Comparison of ENCODE assay signal across 12 cellular contexts in the genomic region with DNA sequence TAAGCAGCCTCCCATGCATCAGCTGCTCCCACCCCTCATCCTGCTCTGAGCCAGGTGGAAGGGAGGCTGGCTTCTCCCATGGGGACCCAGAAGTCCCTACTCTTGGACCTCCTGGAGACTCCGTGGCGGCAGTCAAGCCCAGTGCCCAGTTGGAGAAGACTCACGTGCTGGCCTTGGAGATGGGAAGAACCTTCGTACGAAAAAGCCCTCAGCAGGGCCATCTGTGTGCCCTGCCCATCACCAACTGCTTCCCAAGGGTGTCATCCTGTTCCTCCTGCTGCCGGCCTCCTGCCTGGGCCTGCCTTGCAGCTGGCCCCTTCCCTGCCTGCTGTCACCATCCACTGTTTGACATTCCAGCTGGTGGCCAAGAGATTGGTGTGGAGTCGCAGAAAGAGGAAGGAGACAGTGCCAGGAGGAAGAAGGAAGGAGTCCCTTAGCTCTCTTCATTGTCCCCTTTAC. TPM values are rescaled to one million over a fixed set of nuclear protein-coding genes. Genes with fewer than 3 reads are reported as not detected.
DNase-seq lines count a peak whose midpoint lies in the region; TF ChIP-seq lines count a peak whose summit lies in the region.
"Had no signal": no experiment of that assay in that cellular context is flagged by ENCODE, and none has a peak within 500 bp of the region (broad histone marks: within the 10 kb centered on the region; RNA-seq: fewer than 3 reads in every experiment).

No MANE protein-coding gene starts in this region.

- H3K27ac Mint-ChIP-seq in activated naive CD4-positive, alpha-beta T cell treated with anti-CD3 and anti-CD28 coated beads, Interleukin-2, amount 50 U/mL, for 24 hours: peak overlapping the region; percentile 76

- H3K4me3 ChIP-seq in esophagus squamous epithelium: no peak overlapping the region
- no peak overlapping the region for H3K4me3 ChIP-seq in stomach

- no peaks in the 10 kb centered on the region for H3K9me3 Mint-ChIP-seq in activated naive CD4-positive, alpha-beta T cell treated with anti-CD3 and anti-CD28 coated beads, Interleukin-2, amount 50 U/mL, for 24 hours

- 0 to 50% methylated on average over 1 to 4 of the region's 7 CpGs for WGBS in esophagus squamous epithelium, 2 donors
- 69 to 92% (median 78%) methylated on average over 6 to 7 of the region's 7 CpGs for WGBS in stomach, 5 donors

- no peak for TF ChIP-seq EP300 in stomach (IDR thresholded peaks at IDR 0.05)

- peaks cover 28 to 77% (median 33%) of the 10 kb centered on the region in 3 donors for H3K36me3 ChIP-seq in esophagus squamous epithelium
- H3K36me3 ChIP-seq in stomach: peaks cover 55 to 81% (median 79%) of the 10 kb centered on the region in 4 donors

- H3K27me3 Mint-ChIP-seq in activated naive CD4-positive, alpha-beta T cell treated with anti-CD3 and anti-CD28 coated beads, Interleukin-2, amount 50 U/mL, for 24 hours: no peaks in the 10 kb centered on the region

- TF ChIP-seq POLR2A in esophagus squamous epithelium (IDR thresholded peaks at IDR 0.05): no peak
- TF ChIP-seq POLR2A in stomach (IDR thresholded peaks at IDR 0.05): no peak

- 0 out of 2 replicates have a peak overlapping the region, but pooled peaks have one; percentile 14 for H3K27ac ChIP-seq in RWPE1
- H3K27ac ChIP-seq in esophagus squamous epithelium: peak overlapping the region in 3 of 4 donors; percentile 15 to 42 (median 23)
- H3K27ac ChIP-seq in stomach: peak overlapping the region in 4 of 5 donors; percentile 15 to 91 (median 82)

- intact Hi-C loops in esophagus squamous epithelium (cut with DNase I): no loop called here
- intact Hi-C loops in stomach (cut with DNase I; ENCODE audit: low total_unique reads): no loop called here

- no peak for TF ChIP-seq CTCF in RWPE1 (conservative IDR thresholded peaks at IDR 0.05; ENCODE audit: low read depth)
- no peak for TF ChIP-seq CTCF in esophagus squamous epithelium (IDR thresholded peaks at IDR 0.05)
- TF ChIP-seq CTCF in stomach (IDR thresholded peaks at IDR 0.05): no peak

- DNase-seq in activated naive CD4-positive, alpha-beta T cell treated with anti-CD3 and anti-CD28 coated beads, Interleukin-2, amount 50 U/mL, for 16 hours: no peak
- DNase-seq in RWPE1 (ENCODE audit: low spot score) (no peak), esophagus squamous epithelium (lab: John Stamatoyannopoulos, UW) (no peak), stomach (no peak), amygdala (lab: John Stamatoyannopoulos, UW) (no peak), SW480 (ENCODE audit: low spot score) (no peak)
- DNase-seq in stimulated activated naive CD4-positive, alpha-beta T cell treated with Interleukin-2 at 50 U/mL for 16 hours (lab: John Stamatoyannopoulos, UW): no peak
- DNase-seq: cortex of kidney, midbrain, NCI-H526 treated with DMSO at 0.1 percent for 48 hours had no signal

- CTCF ChIA-PET in RWPE1 (lab: Yijun Ruan, JAX): interaction anchor here (0.6 kb wide), 2 partner anchors 410 to 434 kb away, joined by 3 to 5 read pairs; no protein-coding TSS in a partner anchor

- H3K4me1 ChIP-seq in esophagus squamous epithelium (peaks cover 33 to 88% (median 36%) of the 10 kb centered on the region in 3 donors), stomach (peaks cover 22 to 84% (median 46%) of the 10 kb centered on the region in 4 donors)

- peaks cover 10% of the 10 kb centered on the region for H3K36me3 Mint-ChIP-seq in activated naive CD4-positive, alpha-beta T cell treated with anti-CD3 and anti-CD28 coated beads, Interleukin-2, amount 50 U/mL, for 24 hours

- H3K4me3 Mint-ChIP-seq in activated naive CD4-positive, alpha-beta T cell treated with anti-CD3 and anti-CD28 coated beads, Interleukin-2, amount 50 U/mL, for 24 hours: no peak overlapping the region

- POLR2A ChIA-PET in RWPE1 (lab: Yijun Ruan, JAX; ENCODE audit: low non-redundant PET): no interaction called here

- H3K9me3 ChIP-seq in esophagus squamous epithelium (no peaks in the 10 kb centered on the region), stomach (no peaks in the 10 kb centered on the region)

- no peaks in the 10 kb centered on the region for H3K27me3 ChIP-seq in esophagus squamous epithelium
- no peaks in the 10 kb centered on the region for H3K27me3 ChIP-seq in stomach

- H3K4me1 Mint-ChIP-seq in activated naive CD4-positive, alpha-beta T cell treated with anti-CD3 and anti-CD28 coated beads, Interleukin-2, amount 50 U/mL, for 24 hours: peaks cover 78% of the 10 kb centered on the region

RNA-seq across cellular contexts. Expression of a gene that starts 28.0 kb away (rescaled TPM):
- 10 to 100 TPM; 39.2 to 53.6 (median 45.8) TPM for total RNA-seq in esophagus squamous epithelium
- 10 to 100 TPM; 21.1 to 82.9 (median 35.6) TPM for total RNA-seq in stomach
- polyA plus RNA-seq in stomach: 10 to 100 TPM; 21.2 to 29.3 (median 28.0) TPM

RNA-seq across cellular contexts. Expression of a gene that starts 28.4 kb away (rescaled TPM):
- total RNA-seq in esophagus squamous epithelium (10 to 100 TPM in 3 of 4 donors, 1 to 10 TPM in 1; 5.2 to 15.1 (median 13.5) TPM), stomach (10 to 100 TPM in 2 of 5 donors, 1 to 10 TPM in 3; 5.5 to 14.6 (median 6.5) TPM)
- 1 to 10 TPM; 7.2 to 8.6 (median 7.6) TPM for polyA plus RNA-seq in stomach

RNA-seq across cellular contexts. Expression of a gene that starts 46.6 kb away (rescaled TPM):
- total RNA-seq in esophagus squamous epithelium (under 1 TPM in 1 of 4 donors, not detected in 3; 0.19 TPM), stomach (under 1 TPM in 1 of 5 donors, not detected in 4; 0.92 TPM)
- under 1 TPM in 2 of 3 donors, not detected in 1; 0.19 to 0.33 TPM for polyA plus RNA-seq in stomach
- total RNA-seq: LHCN-M2 had no signal

RNA-seq across cellular contexts. Expression of a gene that starts 55.1 kb away (rescaled TPM):
- total RNA-seq in esophagus squamous epithelium (10 to 100 TPM; 40.9 to 79.4 (median 66.4) TPM), stomach (100 to 1,000 TPM; 103 to 286 (median 115) TPM)
- 10 to 100 TPM; 17.3 to 44.5 (median 42.5) TPM for polyA plus RNA-seq in stomach

RNA-seq across cellular contexts. Expression of a gene that starts 55.4 kb away (rescaled TPM):
- total RNA-seq in esophagus squamous epithelium (1 to 10 TPM; 1.3 to 4.2 (median 2.2) TPM), stomach (1 to 10 TPM in 2 of 5 donors, not detected in 3; 1.0 to 3.7 TPM)
- polyA plus RNA-seq in stomach: 1 to 10 TPM; 1.3 to 4.0 (median 2.3) TPM

Comparison
In these comparisons a context has a peak if more than half of its experiments do, and no peak if none do; other contexts are left out.
1. H3K27ac ChIP-seq: peak in every context shown above with its lines; median percentile 82 in stomach; 23 in esophagus squamous epithelium; 14 in RWPE1.